8 cellular contexts compared by ENCODE assay signal in the genomic region with DNA sequence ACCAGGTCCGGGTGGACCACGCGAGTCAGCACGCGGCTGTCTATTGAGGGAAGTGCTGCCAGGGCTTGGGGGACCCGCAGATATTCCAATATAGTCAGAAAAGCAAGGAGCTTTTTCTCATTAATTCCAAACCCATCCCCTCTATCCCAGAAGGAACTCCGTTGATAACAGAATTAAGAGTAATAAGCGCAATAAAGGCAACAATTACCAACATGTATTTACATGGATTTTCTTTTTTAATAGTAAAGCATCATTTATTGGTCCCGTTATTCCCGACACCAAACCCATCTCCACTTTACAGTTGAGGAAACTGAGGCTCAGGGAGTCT. TPM values are rescaled to one million over a fixed set of nuclear protein-coding genes. Genes with fewer than 3 reads are reported as not detected.
DNase-seq lines count a peak whose midpoint lies in the region; ATAC-seq, FAIRE-seq and TF ChIP-seq lines count a peak whose summit lies in the region.

No MANE protein-coding gene starts in this region.

- no peaks in the 10 kb centered on the region for H3K27me3 Mint-ChIP-seq in activated naive CD4-positive, alpha-beta T cell treated with anti-CD3 and anti-CD28 coated beads, Interleukin-2, amount 10 ng/mL, durations not matched to agents 7 days and 5 days
- no peaks in the 10 kb centered on the region for H3K27me3 Mint-ChIP-seq in MCF 10A (ENCODE audit: insufficient read depth, unreplicated experiment)
- H3K27me3 Mint-ChIP-seq in memory B cell, result no peaks in the 10 kb centered on the region

- no peak for TF ChIP-seq CTCF in MCF 10A (IDR thresholded peaks at IDR 0.05; ENCODE audit: unreplicated experiment)
- no peak for TF ChIP-seq CTCF in tibial nerve (IDR thresholded peaks at IDR 0.05)

- intact Hi-C loops in MCF 10A (cut with micrococcal nuclease), result no loop called here

- CTCF ChIA-PET in activated naive CD4-positive, alpha-beta T cell treated with anti-CD3 and anti-CD28 coated beads, Interleukin-2, amount 10 ng/mL, durations not matched to agents 7 days and 5 days (lab: Charles Lee), result interaction anchor here (0.6 to 11.3 kb wide), 21 partner anchors 9 to 191 kb away, joined by 3 to 83 read pairs (median 5); no protein-coding TSS in a partner anchor
- CTCF ChIA-PET in MCF 10A (lab: Yijun Ruan, JAX), result interaction anchor here (0.7 to 5.0 kb wide), 6 partner anchors 10 to 111 kb away, joined by 3 to 29 read pairs (median 3); a partner anchor contains a TSS

- peak overlapping the region; percentile 80 for H3K4me3 Mint-ChIP-seq in activated naive CD4-positive, alpha-beta T cell treated with anti-CD3 and anti-CD28 coated beads, Interleukin-2, amount 10 ng/mL, durations not matched to agents 7 days and 5 days
- H3K4me3 Mint-ChIP-seq in MCF 10A (ENCODE audit: unreplicated experiment) (peak overlapping the region; percentile 72), memory B cell (peak overlapping the region; percentile 90)

- POLR2A ChIA-PET in MCF 10A (lab: Yijun Ruan, JAX), result interaction anchor here (0.5 to 5.2 kb wide), 4 partner anchors 26 to 542 kb away, joined by 3 to 28 read pairs (median 8); a partner anchor contains a TSS

- peak overlapping the region; percentile 95 for H3K27ac Mint-ChIP-seq in activated naive CD4-positive, alpha-beta T cell treated with anti-CD3 and anti-CD28 coated beads, Interleukin-2, amount 10 ng/mL, durations not matched to agents 7 days and 5 days
- H3K27ac Mint-ChIP-seq in MCF 10A (ENCODE audit: low read depth, unreplicated experiment) (peak overlapping the region; percentile 35), memory B cell (peak overlapping the region; percentile 82)

- FAIRE-seq in GM12891 (lab: Jason Lieb, UNC), result no peak

- H3K27me3 ChIP-seq in tibial nerve, result no peaks in the 10 kb centered on the region

- no peak for DNase-seq in activated naive CD4-positive, alpha-beta T cell treated with anti-CD3 and anti-CD28 coated beads, Interleukin-2, amount 10 ng/mL, durations not matched to agents 7 days and 5 days
- no peak for DNase-seq in activated naive CD4-positive, alpha-beta T cell treated with anti-CD3 and anti-CD28 coated beads, Interleukin-2, amount 50 U/mL, for 16 hours
- DNase-seq in MCF 10A (ENCODE audit: unreplicated experiment), result no peak
- DNase-seq in memory B cell (ENCODE audit: low spot score in 2 of 2), result no peak
- DNase-seq in tibial nerve (ENCODE audit: low spot score in 2 of 2), result no peak
- no peak for DNase-seq in GM12891 (ENCODE audit: insufficient read length, low spot score)
- DNase-seq in NCI-H1417 treated with DMSO at 0.1 percent for 48 hours (lab: John Stamatoyannopoulos, UW), result no peak

- peaks cover 70% of the 10 kb centered on the region for H3K4me1 Mint-ChIP-seq in activated naive CD4-positive, alpha-beta T cell treated with anti-CD3 and anti-CD28 coated beads, Interleukin-2, amount 10 ng/mL, durations not matched to agents 7 days and 5 days
- H3K4me1 Mint-ChIP-seq in MCF 10A (ENCODE audit: insufficient read depth, unreplicated experiment) (peaks cover 21% of the 10 kb centered on the region), memory B cell (peaks cover 11% of the 10 kb centered on the region)

- H3K9me3 Mint-ChIP-seq in activated naive CD4-positive, alpha-beta T cell treated with anti-CD3 and anti-CD28 coated beads, Interleukin-2, amount 10 ng/mL, durations not matched to agents 7 days and 5 days, result no peaks in the 10 kb centered on the region
- no peaks in the 10 kb centered on the region for H3K9me3 Mint-ChIP-seq in MCF 10A (ENCODE audit: unreplicated experiment)
- H3K9me3 Mint-ChIP-seq in memory B cell, result no peaks in the 10 kb centered on the region

- WGBS in tibial nerve, 2 donors, result 28 to 34% methylated on average over 10 of the region's 10 CpGs

- H3K4me3 ChIP-seq in tibial nerve, result peak overlapping the region; percentile 32 to 58 (median 48)

- peaks cover 0 to 56% (median 0%) of the 10 kb centered on the region in 3 donors for H3K36me3 ChIP-seq in tibial nerve

- no peak for TF ChIP-seq EP300 in tibial nerve (IDR thresholded peaks at IDR 0.05)

- TF ChIP-seq POLR2A in tibial nerve (IDR thresholded peaks at IDR 0.05) (no peak), GM12891 (IDR thresholded peaks at IDR 0.05; ENCODE audit: low read depth, low read length) (no peak)

- BruUV-seq in MCF 10A (replicated peaks; lab: Mats Ljungman, UMichigan), result no TSS peak

- H3K36me3 Mint-ChIP-seq in activated naive CD4-positive, alpha-beta T cell treated with anti-CD3 and anti-CD28 coated beads, Interleukin-2, amount 10 ng/mL, durations not matched to agents 7 days and 5 days, result peaks cover 68% of the 10 kb centered on the region
- H3K36me3 Mint-ChIP-seq in MCF 10A (ENCODE audit: insufficient read depth, unreplicated experiment) (peaks cover 20% of the 10 kb centered on the region), memory B cell (no peaks in the 10 kb centered on the region)

- H3K27ac ChIP-seq in tibial nerve, result peak overlapping the region; percentile 89 to 96 (median 90)

- H3K4me1 ChIP-seq in tibial nerve, result peaks cover 0 to 21% (median 7%) of the 10 kb centered on the region in 4 donors

- H3K9me3 ChIP-seq in tibial nerve, result no peaks in the 10 kb centered on the region

- ATAC-seq in memory B cell (ENCODE audit: low read depth) (no peak), GM18861 (IDR thresholded peaks at IDR 0.05; ENCODE audit: unreplicated experiment) (no peak)

TF ChIP-seq in GM12891, 5 proteins besides CTCF, POLR2A, EP300 and RAD21:
- no peak for TF ChIP-seq TAF1 (IDR thresholded peaks at IDR 0.05; ENCODE audit: low read depth, low read length)
- no peak for TF ChIP-seq PAX5 (IDR thresholded peaks at IDR 0.05; ENCODE audit: insufficient read depth, low read length, severe bottlenecking)
- TF ChIP-seq SPI1 (IDR thresholded peaks at IDR 0.05; ENCODE audit: low read depth, low read length), result no peak
- no peak for TF ChIP-seq POLR2AphosphoS5 (IDR thresholded peaks at IDR 0.05; ENCODE audit: low read depth, low read length)

RNA-seq across cellular contexts. Expression of a gene that starts 7.7 kb away (rescaled TPM):
- total RNA-seq in MCF 10A (2022) (39.6 and 61.0 TPM in 2 replicates), tibial nerve (10 to 100 TPM; 31.2 to 61.6 (median 44.3) TPM)
- polyA plus RNA-seq in GM12891 (2012; ENCODE audit: low read depth, missing spikeins), result 65.4 TPM

RNA-seq across cellular contexts. Expression of a gene that starts 26.6 kb away (rescaled TPM):
- total RNA-seq in MCF 10A (2022) (71.0 and 91.0 TPM in 2 replicates), tibial nerve (10 to 100 TPM; 33.9 to 37.7 (median 37.4) TPM)
- 12.0 TPM for polyA plus RNA-seq in GM12891 (2012; ENCODE audit: low read depth, missing spikeins)

RNA-seq across cellular contexts. Expression of a gene that starts 57.3 kb away (rescaled TPM):
- total RNA-seq in MCF 10A (2022) (0.84 and 1.2 TPM in 2 replicates), tibial nerve (10 to 100 TPM; 12.3 to 21.0 (median 19.8) TPM)
- polyA plus RNA-seq in GM12891 (2012; ENCODE audit: low read depth, missing spikeins), result 107 TPM

Comparison
In these comparisons a context has a peak if more than half of its experiments do, and no peak if none do; other contexts are left out.
1. H3K27ac Mint-ChIP-seq: peak in every context shown above with its lines; median percentile 95 in activated naive CD4-positive, alpha-beta T cell treated with anti-CD3 and anti-CD28 coated beads, Interleukin-2, amount 10 ng/mL, durations not matched to agents 7 days and 5 days; 82 in memory B cell; 35 in MCF 10A.